8 cellular contexts compared by ENCODE assay signal in genomic region chr10:99993994-99994689, GRCh38. TPM values are rescaled to one million over a fixed set of nuclear protein-coding genes. Genes with fewer than 3 reads are reported as not detected.
A peak's percentile ranks its signal among the peaks of the same experiment; 100 is the strongest.
DNase-seq lines count a peak whose midpoint lies in the region; TF ChIP-seq lines count a peak whose summit lies in the region.

No MANE protein-coding gene starts in this region.

- peak overlapping the region; percentile 75 for H3K4me2 ChIP-seq in skeletal muscle satellite cell (ENCODE audit: low read length)

- no peak overlapping the region for H3K4me3 Mint-ChIP-seq in progenitor cell of endocrine pancreas (ENCODE audit: low read depth)

- peaks cover 12% of the 10 kb centered on the region for H3K4me1 Mint-ChIP-seq in progenitor cell of endocrine pancreas (ENCODE audit: low read depth)

- H3K27me3 Mint-ChIP-seq in progenitor cell of endocrine pancreas: no peaks in the 10 kb centered on the region

- no peak overlapping the region for H3K4me3 ChIP-seq in fibroblast of villous mesenchyme (ENCODE audit: low read depth, low read length)
- peak overlapping the region; percentile 33 for H3K4me3 ChIP-seq in skeletal muscle satellite cell (ENCODE audit: low read length)

- peak overlapping the region; percentile 67 for H3K9ac ChIP-seq in skeletal muscle satellite cell (ENCODE audit: low read depth, low read length)

- DNase-seq in GM03348 (ENCODE audit: low spot score) (peak; percentile 67), H4 (ENCODE audit: low spot score) (peak; percentile 85), NCI-H69 (lab: John Stamatoyannopoulos, UW) (peak; percentile 18), fibroblast of villous mesenchyme (ENCODE audit: low read depth) (peak; percentile 99), progenitor cell of endocrine pancreas (ENCODE audit: low spot score, unreplicated experiment) (no peak), NCI-H1048 (lab: John Stamatoyannopoulos, UW) (no peak)
- DNase-seq in activated CD8-positive, alpha-beta memory T cell treated with anti-CD3 and anti-CD28 coated beads, Interleukin-2, amount 50 U/mL, for 4 hours: peak; percentile 71

- peaks cover 3% of the 10 kb centered on the region for H3K9me3 Mint-ChIP-seq in progenitor cell of endocrine pancreas (ENCODE audit: low read depth)

- no peak overlapping the region for H3K27ac Mint-ChIP-seq in progenitor cell of endocrine pancreas

- TF ChIP-seq CTCF in fibroblast of villous mesenchyme (IDR thresholded peaks at IDR 0.05; ENCODE audit: insufficient read depth, low read depth, low read length): no peak
- TF ChIP-seq CTCF in progenitor cell of endocrine pancreas (IDR thresholded peaks at IDR 0.05; ENCODE audit: unreplicated experiment): no peak

- peaks cover 38% of the 10 kb centered on the region for H3K4me1 ChIP-seq in skeletal muscle satellite cell (ENCODE audit: control insufficient read depth, insufficient read depth, low read length)

- H3K27me3 ChIP-seq in skeletal muscle satellite cell (ENCODE audit: control insufficient read depth, insufficient read depth, low read length): no peaks in the 10 kb centered on the region

- H3K36me3 ChIP-seq in skeletal muscle satellite cell (ENCODE audit: insufficient read depth, low read length): peaks cover 22% of the 10 kb centered on the region

- no peaks in the 10 kb centered on the region for H3K9me3 ChIP-seq in skeletal muscle satellite cell (replicated peaks; ENCODE audit: low read length)

- no peaks in the 10 kb centered on the region for H3K36me3 Mint-ChIP-seq in progenitor cell of endocrine pancreas (ENCODE audit: insufficient read depth)

RNA-seq across cellular contexts. Expression of gene DNMBP, which starts 15.6 kb away (rescaled TPM):
- 7.0 and 7.3 TPM in 2 replicates for total RNA-seq in H4 (2014; rRNA removed; shearing (Covaris generic))
- total RNA-seq in fibroblast of villous mesenchyme: 27.6 and 31.2 TPM in 2 replicates
- total RNA-seq in skeletal muscle satellite cell (2012; rRNA removed): 19.0 and 21.5 TPM in 2 replicates
- total RNA-seq in progenitor cell of endocrine pancreas: 43.8 and 47.5 TPM in 2 replicates

Comparison
In these comparisons a context has a peak if more than half of its experiments do, and no peak if none do; other contexts are left out.
1. DNase-seq: peak in GM03348 (single experiment), H4 (single experiment), NCI-H69 (single experiment), activated CD8-positive, alpha-beta memory T cell treated with anti-CD3 and anti-CD28 coated beads, Interleukin-2, amount 50 U/mL, for 4 hours (single experiment) and fibroblast of villous mesenchyme (single experiment); none in progenitor cell of endocrine pancreas (single experiment) and NCI-H1048 (single experiment).